In the genomic region with DNA sequence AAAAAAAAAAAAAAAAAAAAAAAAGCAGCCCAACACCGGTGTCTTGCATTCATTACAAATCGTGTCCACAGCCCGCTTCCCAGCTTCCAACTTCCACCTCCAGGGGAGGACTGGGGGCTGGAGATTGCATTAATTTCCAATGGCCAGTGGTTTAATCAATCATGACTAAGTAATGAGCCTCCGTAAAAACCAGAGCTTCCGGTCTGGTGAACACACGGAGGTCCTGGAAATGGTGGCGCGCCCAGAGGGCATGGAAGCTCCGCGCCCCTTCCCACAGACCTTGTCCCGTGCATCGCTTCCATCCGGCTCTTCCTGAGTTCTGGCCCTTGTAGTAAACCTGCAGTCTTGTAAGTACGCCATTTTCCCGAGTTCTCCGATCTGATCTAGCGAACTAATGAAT, we compare ENCODE assay signal across 22 cellular contexts. TPM values are rescaled to one million over a fixed set of nuclear protein-coding genes. Genes with fewer than 3 reads are reported as not detected.
A peak's percentile ranks its signal among the peaks of the same experiment; 100 is the strongest.
DNase-seq lines count a peak whose midpoint lies in the region; ATAC-seq, FAIRE-seq and TF ChIP-seq lines count a peak whose summit lies in the region.
"Had no signal": no experiment of that assay in that cellular context is flagged by ENCODE, and none has a peak within 500 bp of the region (broad histone marks: within the 10 kb centered on the region; RNA-seq: fewer than 3 reads in every experiment).

No MANE protein-coding gene starts in this region.

- no peak for TF ChIP-seq POLR2A in H1 (IDR thresholded peaks at IDR 0.05; ENCODE audit: control extremely low read depth in 1 of 2, low read depth in 2 of 2, low read length in 2 of 2)
- no peak for TF ChIP-seq POLR2A in heart left ventricle (IDR thresholded peaks at IDR 0.05)

- H2AFZ ChIP-seq in H9 (ENCODE audit: low read length): no peak overlapping the region
- H2AFZ ChIP-seq in H1 (ENCODE audit: low read length): no peak overlapping the region
- no peak overlapping the region for H2AFZ ChIP-seq in neuronal stem cell (ENCODE audit: low read length)

- no peak for ATAC-seq in GM18873 (IDR thresholded peaks at IDR 0.05; ENCODE audit: low FRiP score, unreplicated experiment)
- ATAC-seq in heart left ventricle: no peak
- ATAC-seq: HCT116 had no signal

- peaks cover 11 to 16% of the 10 kb centered on the region in 2 experiments for H3K4me1 Mint-ChIP-seq in H9
- H3K4me1 Mint-ChIP-seq in progenitor cell of endocrine pancreas (ENCODE audit: low read depth): no peaks in the 10 kb centered on the region
- H3K4me1 Mint-ChIP-seq: CD8-positive, alpha-beta memory T cell had no signal

- H3K4me1 ChIP-seq in H9 (ENCODE audit: insufficient read depth, low read length): peaks cover 4% of the 10 kb centered on the region; the same call in 1 of the 2 replicates
- no peaks in the 10 kb centered on the region; a peak in 1 of 7 replicates for H3K4me1 ChIP-seq in H1 (replicated peaks in 1 of 4; ENCODE audit: control insufficient read depth in 3 of 4, insufficient read depth in 4 of 4, low read length in 3 of 4)
- H3K4me1 ChIP-seq in neuronal stem cell (ENCODE audit: control insufficient read depth in 2 of 2, insufficient read depth in 1 of 2, low read depth in 1 of 2, low read length in 2 of 2): no peaks in the 10 kb centered on the region
- no peaks in the 10 kb centered on the region for H3K4me1 ChIP-seq in heart left ventricle

- H3K36me3 Mint-ChIP-seq in H9 (ENCODE audit: insufficient read depth in 1 of 3, low read depth in 3 of 3) (no peaks in the 10 kb centered on the region), progenitor cell of endocrine pancreas (ENCODE audit: insufficient read depth) (no peaks in the 10 kb centered on the region)
- H3K36me3 Mint-ChIP-seq: CD8-positive, alpha-beta memory T cell had no signal

- H3K23ac ChIP-seq in H9 (ENCODE audit: insufficient read length, low read depth, low read length): no peak overlapping the region
- no peak overlapping the region for H3K23ac ChIP-seq in H1 (ENCODE audit: insufficient read length)
- H3K23ac ChIP-seq in neuronal stem cell (ENCODE audit: low read depth, low read length, poor library complexity): peak overlapping the region; percentile 31

- no peak overlapping the region for H4K5ac ChIP-seq in H9 (ENCODE audit: insufficient read length, low read depth, low read length)
- H4K5ac ChIP-seq in H1 (ENCODE audit: insufficient read length, low read depth, low read length): no peak overlapping the region

- no peak overlapping the region for H3K4me2 ChIP-seq in H9 (ENCODE audit: insufficient read depth, insufficient read length, low read length)
- no peak overlapping the region for H3K4me2 ChIP-seq in H1 (ENCODE audit: insufficient read depth in 1 of 2, low read depth in 2 of 2, low read length in 2 of 2)
- H3K4me2 ChIP-seq in neuronal stem cell (ENCODE audit: insufficient read depth, low read length, poor library complexity, severe bottlenecking): no peak overlapping the region
- H3K4me2 ChIP-seq: BLaER1 had no signal

- TF ChIP-seq RAD21 in H1 (IDR thresholded peaks at IDR 0.05 in 1 of 2, conservative IDR thresholded peaks at IDR 0.05 in 1 of 2; ENCODE audit: low read depth in 2 of 2, low read length in 2 of 2): no peak

- H3K4ac ChIP-seq in H9 (ENCODE audit: low read depth, low read length) (no peak overlapping the region), H1 (replicated peaks; ENCODE audit: insufficient read length, low read depth, low read length) (no peak overlapping the region), neuronal stem cell (ENCODE audit: low read length) (no peak overlapping the region)

- no peak for FAIRE-seq in H1 (lab: Jason Lieb, UNC)
- FAIRE-seq: D721Med, GM12891, GM18507 had no signal

- no peak for TF ChIP-seq EP300 in H1 (IDR thresholded peaks at IDR 0.05; ENCODE audit: borderline replicate concordance in 1 of 2, low read depth in 2 of 2, low read length in 2 of 2)

- H2BK20ac ChIP-seq in H9 (ENCODE audit: low read depth, low read length, poor library complexity, severe bottlenecking) (peak overlapping the region; percentile 75), H1 (ENCODE audit: low read length) (no peak overlapping the region)

- H2BK15ac ChIP-seq in H9 (ENCODE audit: low read depth, low read length) (no peak overlapping the region), H1 (ENCODE audit: low read length) (no peak overlapping the region), neuronal stem cell (ENCODE audit: low read length) (no peak overlapping the region)

- H2BK5ac ChIP-seq in H9 (ENCODE audit: insufficient read length, low read length): no peak overlapping the region
- no peak overlapping the region for H2BK5ac ChIP-seq in H1 (ENCODE audit: low read depth, low read length)
- H2BK5ac ChIP-seq in neuronal stem cell (ENCODE audit: low read length): no peak overlapping the region

- H3T11ph ChIP-seq in H9 (ENCODE audit: low read length): no peak overlapping the region

- no peak overlapping the region for H2BK12ac ChIP-seq in H9 (ENCODE audit: insufficient read length, low read depth, low read length)
- H2BK12ac ChIP-seq in H1 (ENCODE audit: low read depth, low read length): 0 out of 2 replicates have a peak overlapping the region, but pooled peaks have one; percentile 39
- peak overlapping the region; percentile 41 for H2BK12ac ChIP-seq in neuronal stem cell (ENCODE audit: low read length)

- H2BK120ac ChIP-seq in H9 (ENCODE audit: low read depth, low read length, poor library complexity, severe bottlenecking) (no peak overlapping the region), H1 (replicated peaks; ENCODE audit: low read depth, low read length) (no peak overlapping the region), neuronal stem cell (ENCODE audit: low read depth, low read length) (no peak overlapping the region)

- H3K14ac ChIP-seq in H9 (ENCODE audit: insufficient read depth, low read length): no peak overlapping the region
- no peak overlapping the region for H3K14ac ChIP-seq in H1 (ENCODE audit: insufficient read length)
- no peak overlapping the region for H3K14ac ChIP-seq in neuronal stem cell (ENCODE audit: low read length)

- H4K8ac ChIP-seq in H9 (replicated peaks; ENCODE audit: insufficient read length, low read depth, low read length) (no peak overlapping the region), H1 (ENCODE audit: extremely low read depth, insufficient read depth, low read length) (no peak overlapping the region), neuronal stem cell (ENCODE audit: low read depth, low read length) (peak overlapping the region; percentile 43)

- TF ChIP-seq CTCF in H9 (conservative IDR thresholded peaks at IDR 0.05): no peak
- no peak for TF ChIP-seq CTCF in H1 (IDR thresholded peaks at IDR 0.05; ENCODE audit: control extremely low read depth in 1 of 3, insufficient read depth in 1 of 3, low read depth in 1 of 3, low read length in 3 of 3)
- TF ChIP-seq CTCF in progenitor cell of endocrine pancreas (IDR thresholded peaks at IDR 0.05; ENCODE audit: unreplicated experiment): no peak
- no peak for TF ChIP-seq CTCF in heart left ventricle (IDR thresholded peaks at IDR 0.05)

- H3K79me1 ChIP-seq in H9 (ENCODE audit: insufficient read depth, low read depth, low read length, poor library complexity, severe bottlenecking) (no peaks in the 10 kb centered on the region), H1 (ENCODE audit: low read depth, low read length) (no peaks in the 10 kb centered on the region), neuronal stem cell (ENCODE audit: low read depth, low read length) (no peaks in the 10 kb centered on the region)

- H3K79me2 ChIP-seq in H9 (ENCODE audit: insufficient read depth, low read length) (no peaks in the 10 kb centered on the region), H1 (ENCODE audit: control insufficient read depth in 1 of 2, insufficient read depth in 2 of 2, low read length in 2 of 2) (no peaks in the 10 kb centered on the region)

- H2AK5ac ChIP-seq in H9 (ENCODE audit: insufficient read length, low read length): no peak overlapping the region
- H2AK5ac ChIP-seq in H1 (ENCODE audit: low read depth, low read length): no peak overlapping the region
- H2AK5ac ChIP-seq in neuronal stem cell (ENCODE audit: low read depth, low read length): no peak overlapping the region

- H3K9me3 Mint-ChIP-seq in H9 (no peaks in the 10 kb centered on the region), progenitor cell of endocrine pancreas (ENCODE audit: low read depth) (no peaks in the 10 kb centered on the region)
- H3K9me3 Mint-ChIP-seq: CD4-positive, alpha-beta T cell had no signal

- no peaks in the 10 kb centered on the region for H3K27me3 ChIP-seq in H9 (ENCODE audit: insufficient read depth, low read length)
- no peaks in the 10 kb centered on the region for H3K27me3 ChIP-seq in H1 (replicated peaks in 1 of 4; ENCODE audit: control insufficient read depth in 3 of 4, extremely low read depth in 1 of 4, insufficient read depth in 3 of 4, low read length in 3 of 4)
- H3K27me3 ChIP-seq in neuronal stem cell (ENCODE audit: control insufficient read depth in 3 of 3, insufficient read depth in 3 of 3, low read depth in 1 of 3, low read length in 3 of 3): no peaks in the 10 kb centered on the region
- H3K27me3 ChIP-seq in heart left ventricle: no peaks in the 10 kb centered on the region
- H3K27me3 ChIP-seq: BLaER1 had no signal

- H3K4me3 Mint-ChIP-seq in H9 (no peak overlapping the region), progenitor cell of endocrine pancreas (ENCODE audit: low read depth) (no peak overlapping the region)
- H3K4me3 Mint-ChIP-seq: CD4-positive, alpha-beta T cell; CD8-positive, alpha-beta memory T cell had no signal

- no peaks in the 10 kb centered on the region for H3K36me3 ChIP-seq in H1 (ENCODE audit: control insufficient read depth in 2 of 4, insufficient read depth in 4 of 4, low read length in 3 of 4)
- no peaks in the 10 kb centered on the region for H3K36me3 ChIP-seq in neuronal stem cell (replicated peaks in 1 of 2; ENCODE audit: control insufficient read depth in 2 of 2, insufficient read depth in 2 of 2, low read length in 2 of 2)
- no peaks in the 10 kb centered on the region for H3K36me3 ChIP-seq in heart left ventricle
- H3K36me3 ChIP-seq: BLaER1 had no signal

- H3K18ac ChIP-seq in H9 (ENCODE audit: insufficient read length, low read depth, low read length) (no peak overlapping the region), H1 (ENCODE audit: extremely low read depth, low read length) (no peak overlapping the region), neuronal stem cell (ENCODE audit: low read length) (peak overlapping the region; percentile 17)

- H3K9me3 ChIP-seq in H9 (ENCODE audit: control insufficient read depth, low read depth, low read length) (no peaks in the 10 kb centered on the region), H1 (ENCODE audit: insufficient read depth in 2 of 2, low read depth in 1 of 2, low read length in 1 of 2) (no peaks in the 10 kb centered on the region), neuronal stem cell (replicated peaks in 1 of 2; ENCODE audit: control insufficient read depth in 2 of 2, insufficient read depth in 1 of 2, low read depth in 1 of 2, low read length in 2 of 2) (peaks cover 0 to 3% of the 10 kb centered on the region in 2 donors), heart left ventricle (no peaks in the 10 kb centered on the region)

- H4K91ac ChIP-seq in H9 (ENCODE audit: insufficient read length, low read depth, low read length) (no peak overlapping the region), H1 (replicated peaks; ENCODE audit: insufficient read length, low read length) (no peak overlapping the region), neuronal stem cell (ENCODE audit: low read depth, low read length, poor library complexity) (no peak overlapping the region)

- H4K20me1 ChIP-seq in H9 (ENCODE audit: control insufficient read depth, insufficient read depth, insufficient read length) (no peaks in the 10 kb centered on the region), H1 (replicated peaks in 1 of 2; ENCODE audit: control insufficient read depth in 1 of 2, insufficient read depth in 2 of 2, low read length in 2 of 2) (no peaks in the 10 kb centered on the region)
- H4K20me1 ChIP-seq: BLaER1 had no signal

- H3K9ac ChIP-seq in H9 (ENCODE audit: extremely low read depth, insufficient read length, low read length) (no peak overlapping the region), H1 (replicated peaks in 1 of 4; ENCODE audit: extremely low read depth in 1 of 4, low read depth in 3 of 4, low read length in 3 of 4) (no peak overlapping the region), neuronal stem cell (ENCODE audit: low read depth, low read length, poor library complexity) (no peak overlapping the region)
- H3K9ac ChIP-seq: BLaER1 had no signal

- H3K27ac ChIP-seq in H9 (ENCODE audit: insufficient read length, low read depth, low read length) (no peak overlapping the region), H1 (ENCODE audit: low read depth, low read length) (no peak overlapping the region), neuronal stem cell (replicated peaks; ENCODE audit: low read length) (no peak overlapping the region), heart left ventricle (no peak overlapping the region)
- H3K27ac ChIP-seq: BLaER1, C4-2B had no signal

- H3K23me2 ChIP-seq in H9 (ENCODE audit: insufficient read length, low read depth, low read length, poor library complexity, severe bottlenecking) (no peaks in the 10 kb centered on the region), H1 (ENCODE audit: low read depth, low read length) (no peaks in the 10 kb centered on the region)

- no peaks in the 10 kb centered on the region for H3K27me3 Mint-ChIP-seq in H9 (ENCODE audit: low read depth)
- H3K27me3 Mint-ChIP-seq in progenitor cell of endocrine pancreas: peaks cover 6% of the 10 kb centered on the region

- H3K4me3 ChIP-seq in H1 (ENCODE audit: extremely low read depth in 1 of 4, insufficient read depth in 2 of 4, low read depth in 3 of 4, low read length in 4 of 4) (no peak overlapping the region), neuronal stem cell (ENCODE audit: low read length in 2 of 2) (no peak overlapping the region), heart left ventricle (no peak overlapping the region)
- H3K4me3 ChIP-seq: BLaER1 had no signal

- POLR2A ChIA-PET in H1 (lab: Charles Lee; ENCODE audit: partially characterized antibody): interaction anchor here (0.7 kb wide), 1 partner anchor 9 kb away, joined by 4 read pairs; a partner anchor contains a TSS

- no peak overlapping the region for H3K27ac Mint-ChIP-seq in H9
- peak overlapping the region; percentile 79 for H3K27ac Mint-ChIP-seq in progenitor cell of endocrine pancreas
- H3K27ac Mint-ChIP-seq: CD4-positive, alpha-beta T cell; CD8-positive, alpha-beta memory T cell had no signal

- intact Hi-C loops in heart left ventricle (cut with DNase I): no loop called here

- CTCF ChIA-PET in H1 (lab: Charles Lee; ENCODE audit: partially characterized antibody): interaction anchor here (0.6 to 1.3 kb wide), 5 partner anchors 15 to 661 kb away, joined by 3 to 7 read pairs (median 4); no protein-coding TSS in a partner anchor

- no CpG with 5 or more reads among the region's 17 CpGs for WGBS in H9 (ENCODE audit: extremely low coverage, insufficient read length, low lambda C conversion rate)
- 95% methylated on average over 17 of the region's 17 CpGs; no CpG with 5 or more reads in 1 of the 2 experiments for WGBS in H1 (ENCODE audit: extremely low coverage in 1 of 2, insufficient coverage in 1 of 2, insufficient read length in 1 of 2, insufficient replicate concordance in 2 of 2, low coverage in 1 of 2, low lambda C conversion rate in 2 of 2, missing lambda C conversion rate in 1 of 2), 2 experiments
- no CpG with 5 or more reads among the region's 17 CpGs for WGBS in neuronal stem cell (ENCODE audit: extremely low coverage in 2 of 2, insufficient read length in 2 of 2, insufficient replicate concordance in 1 of 2), 2 donors
- WGBS in heart left ventricle, 4 donors: 94 to 97% (median 96%) methylated on average over 17 of the region's 17 CpGs

- H3K56ac ChIP-seq in H9 (ENCODE audit: insufficient read length, low read depth, low read length) (no peak overlapping the region), H1 (replicated peaks; ENCODE audit: insufficient read length, low read depth, low read length) (no peak overlapping the region)

- DNase-seq in H9 (no peak), H1 (ENCODE audit: low read depth in 1 of 2, low spot score in 2 of 2) (no peak), neuronal stem cell (ENCODE audit: low spot score) (no peak), progenitor cell of endocrine pancreas (ENCODE audit: low spot score, unreplicated experiment) (no peak), amygdala (lab: John Stamatoyannopoulos, UW) (no peak), NCI-H774 (lab: John Stamatoyannopoulos, UW) (no peak), heart left ventricle (no peak)
- DNase-seq: CD4-positive, alpha-beta T cell; CD8-positive, alpha-beta memory T cell; DMS 273 treated with DMSO at 0.1 percent for 48 hours; DMS79; EL; GF-D8; GOT3; H7 had no signal

RNA-seq across cellular contexts. Expression of a gene that starts 43.6 kb away (rescaled TPM):
- total RNA-seq in H9 (2021) (763 and 768 TPM in 2 replicates), progenitor cell of endocrine pancreas (453 and 492 TPM in 2 replicates), heart left ventricle (100 to 1,000 TPM; 123 to 326 (median 244) TPM)
- total RNA-seq in H1 (2021; fragmentation: NEBNext Ultra II Directional; extraction: Animal tissue kit (Norgen Biotek cat#: 25700)): 675 and 679 TPM in 2 replicates
- polyA plus RNA-seq in H1 (2011; rRNA removed) (381 and 504 TPM in 2 replicates), heart left ventricle (100 to 1,000 TPM; 208 to 820 TPM)
- polyA plus RNA-seq in H1 (2011; cell fraction: cytosol; rRNA removed): 747 TPM
- polyA plus RNA-seq in H1 (2011; cell fraction: nucleus; rRNA removed): 321 TPM
- polyA plus RNA-seq in H1 (2012, experiment 1 of 2): 803 to 979 TPM (median 851 TPM) in 4 replicates
- 655 TPM for polyA plus RNA-seq in H1 (2012, experiment 2 of 2)
- 829 TPM for polyA plus RNA-seq in H1 (2013, experiment 1 of 2)
- polyA plus RNA-seq in H1 (2013, experiment 2 of 2): 776 TPM
- 373 TPM in 2 replicates for polyA minus RNA-seq in H1 (2011; rRNA and poly(A)+ RNA removed)
- 289 TPM for polyA minus RNA-seq in H1 (2011; cell fraction: cytosol; rRNA and poly(A)+ RNA removed)
- 448 TPM for polyA minus RNA-seq in H1 (2011; cell fraction: nucleus; rRNA and poly(A)+ RNA removed)
- polyA plus RNA-seq in neuronal stem cell (2013, experiment 1 of 2): 875 TPM
- polyA plus RNA-seq in neuronal stem cell (2013, experiment 2 of 2): 863 TPM

RNA-seq across cellular contexts. Expression of a gene that starts 44.1 kb away (rescaled TPM):
- total RNA-seq in H9 (2021) (102 and 103 TPM in 2 replicates), progenitor cell of endocrine pancreas (71.6 and 77.6 TPM in 2 replicates), heart left ventricle (100 to 1,000 TPM; 302 to 804 (median 536) TPM)
- 95.9 and 97.0 TPM in 2 replicates for total RNA-seq in H1 (2021; fragmentation: NEBNext Ultra II Directional; extraction: Animal tissue kit (Norgen Biotek cat#: 25700))
- polyA plus RNA-seq in H1 (2011; rRNA removed) (28.2 and 42.1 TPM in 2 replicates), heart left ventricle (100 to 1,000 TPM in 1 of 2 donors, 10 to 100 TPM in 1; 97.0 to 168 TPM)
- 73.2 TPM for polyA plus RNA-seq in H1 (2011; cell fraction: cytosol; rRNA removed)
- 32.3 TPM for polyA plus RNA-seq in H1 (2011; cell fraction: nucleus; rRNA removed)
- polyA plus RNA-seq in H1 (2012, experiment 1 of 2): 57.7 to 82.4 TPM (median 70.6 TPM) in 4 replicates
- 7.3 TPM for polyA plus RNA-seq in H1 (2012, experiment 2 of 2)
- 31.2 TPM for polyA plus RNA-seq in H1 (2013, experiment 1 of 2)
- 29.8 TPM for polyA plus RNA-seq in H1 (2013, experiment 2 of 2)
- 130 and 185 TPM in 2 replicates for polyA minus RNA-seq in H1 (2011; rRNA and poly(A)+ RNA removed)
- polyA minus RNA-seq in H1 (2011; cell fraction: cytosol; rRNA and poly(A)+ RNA removed): 45.9 TPM
- 54.9 TPM for polyA minus RNA-seq in H1 (2011; cell fraction: nucleus; rRNA and poly(A)+ RNA removed)
- 31.8 TPM for polyA plus RNA-seq in neuronal stem cell (2013, experiment 1 of 2)
- polyA plus RNA-seq in neuronal stem cell (2013, experiment 2 of 2): 31.9 TPM
